1 cellular context compared by ENCODE assay signal in genomic region chr9:34178698-34179527, GRCh38.
A peak's percentile ranks its signal among the peaks of the same experiment; 100 is the strongest.
TF ChIP-seq lines count a peak whose summit lies in the region.

UBAP1 (plus strand) TSS chr9:34179043; CDS start chr9:34220915, 41,872 bp downstream.

TF ChIP-seq in HepG2, 621 proteins besides CTCF, POLR2A, EP300 and RAD21 (continued from another document and continues in another):
- TF ChIP-seq ZBTB7A (CRISPR knock-in tag; IDR thresholded peaks at IDR 0.05) (no peak; the same call in 1 of the 2 replicates), PAWR (CRISPR knock-in tag; IDR thresholded peaks at IDR 0.05; ENCODE audit: borderline replicate concordance) (no peak), BCL6 (CRISPR knock-in tag; IDR thresholded peaks at IDR 0.05) (no peak), BHLHE40 (IDR thresholded peaks at IDR 0.05; ENCODE audit: low read length) (no peak), NCOR1 (IDR thresholded peaks at IDR 0.05; ENCODE audit: borderline replicate concordance, low read length) (peak; percentile 53; the same call in 1 of the 2 replicates), ZNF383 (CRISPR knock-in tag; IDR thresholded peaks at IDR 0.05; ENCODE audit: borderline replicate concordance) (no peak), GZF1 (CRISPR knock-in tag; IDR thresholded peaks at IDR 0.05) (no peak), ATM (IDR thresholded peaks at IDR 0.05; ENCODE audit: borderline replicate concordance) (no peak), RORA (CRISPR knock-in tag; IDR thresholded peaks at IDR 0.05) (no peak), NONO (IDR thresholded peaks at IDR 0.05) (no peak), NONO (CRISPR knock-in tag; conservative IDR thresholded peaks at IDR 0.05) (peak; percentile 79), CC2D1A (CRISPR knock-in tag; IDR thresholded peaks at IDR 0.05) (no peak), KDM6A (CRISPR knock-in tag; IDR thresholded peaks at IDR 0.05; ENCODE audit: low read depth) (no peak), ZNF761 (CRISPR knock-in tag; conservative IDR thresholded peaks at IDR 0.05) (no peak), FIP1L1 (IDR thresholded peaks at IDR 0.05; ENCODE audit: borderline replicate concordance, insufficient read depth, low read depth, low read length) (no peak), MXI1 (IDR thresholded peaks at IDR 0.05; ENCODE audit: borderline replicate concordance, low read depth, low read length) (peak; percentile 62; the same call in 1 of the 3 replicates), SOX6 (IDR thresholded peaks at IDR 0.05) (no peak), SOX6 (CRISPR knock-in tag; IDR thresholded peaks at IDR 0.05) (peak; percentile 30), TCF7 (IDR thresholded peaks at IDR 0.05; ENCODE audit: low read depth) (no peak), MTA1 (CRISPR knock-in tag; IDR thresholded peaks at IDR 0.05; ENCODE audit: borderline replicate concordance) (peak; percentile 66; the same call in 1 of the 2 replicates), THAP9 (CRISPR knock-in tag; IDR thresholded peaks at IDR 0.05; ENCODE audit: borderline replicate concordance) (peak; percentile 79; the same call in 1 of the 2 replicates), ZNF446 (CRISPR knock-in tag; IDR thresholded peaks at IDR 0.05) (no peak), ELK4 (CRISPR knock-in tag; IDR thresholded peaks at IDR 0.05; ENCODE audit: borderline replicate concordance) (no peak), CENPX (CRISPR knock-in tag; IDR thresholded peaks at IDR 0.05) (no peak), ZMAT5 (CRISPR knock-in tag; IDR thresholded peaks at IDR 0.05; ENCODE audit: borderline replicate concordance, low read depth) (no peak), TSC22D2 (CRISPR knock-in tag; IDR thresholded peaks at IDR 0.05; ENCODE audit: borderline replicate concordance) (peak; percentile 82; the same call in 1 of the 2 replicates), ZNF773 (CRISPR knock-in tag; IDR thresholded peaks at IDR 0.05; ENCODE audit: borderline replicate concordance) (no peak), ZNF782 (CRISPR knock-in tag; IDR thresholded peaks at IDR 0.05; ENCODE audit: borderline replicate concordance) (0 out of 2 replicates have a peak, but pooled peaks have one; percentile 45), ZNF615 (CRISPR knock-in tag; IDR thresholded peaks at IDR 0.05; ENCODE audit: borderline replicate concordance) (no peak), FOXM1 (CRISPR knock-in tag; IDR thresholded peaks at IDR 0.05) (no peak), DNMT1 (CRISPR knock-in tag; IDR thresholded peaks at IDR 0.05) (no peak), MLLT10 (CRISPR knock-in tag; IDR thresholded peaks at IDR 0.05) (no peak), ZNF775 (CRISPR knock-in tag; IDR thresholded peaks at IDR 0.05; ENCODE audit: borderline replicate concordance) (0 out of 2 replicates have a peak, but pooled peaks have one; percentile 33), ZNF746 (CRISPR knock-in tag; IDR thresholded peaks at IDR 0.05) (peak; percentile 88), ZNF691 (CRISPR knock-in tag; IDR thresholded peaks at IDR 0.05; ENCODE audit: borderline replicate concordance, low read depth) (no peak), KDM5B (CRISPR knock-in tag; IDR thresholded peaks at IDR 0.05; ENCODE audit: borderline replicate concordance) (peak; percentile 50; the same call in 1 of the 2 replicates), ZNF644 (CRISPR knock-in tag; IDR thresholded peaks at IDR 0.05; ENCODE audit: low read depth) (0 out of 2 replicates have a peak, but pooled peaks have one; percentile 62), SAP130 (CRISPR knock-in tag; IDR thresholded peaks at IDR 0.05; ENCODE audit: low read depth) (peak; percentile 92), ZNF737 (CRISPR knock-in tag; IDR thresholded peaks at IDR 0.05; ENCODE audit: borderline replicate concordance) (no peak), KMT2B (CRISPR knock-in tag; IDR thresholded peaks at IDR 0.05) (peak; percentile 80), ZNF329 (CRISPR knock-in tag; IDR thresholded peaks at IDR 0.05; ENCODE audit: low read depth) (no peak), PTBP1 (IDR thresholded peaks at IDR 0.05; ENCODE audit: low read depth, low read length, poor library complexity, severe bottlenecking) (no peak), MATR3 (CRISPR knock-in tag; IDR thresholded peaks at IDR 0.05) (no peak), IKZF5 (CRISPR knock-in tag; IDR thresholded peaks at IDR 0.05) (no peak; the same call in 1 of the 2 replicates), ZNF224 (CRISPR knock-in tag; IDR thresholded peaks at IDR 0.05) (no peak), TBX2 (CRISPR knock-in tag; IDR thresholded peaks at IDR 0.05; ENCODE audit: borderline replicate concordance) (peak; percentile 68; the same call in 1 of the 2 replicates), MED8 (CRISPR knock-in tag; IDR thresholded peaks at IDR 0.05; ENCODE audit: insufficient replicate concordance) (no peak), ZNF354B (CRISPR knock-in tag; IDR thresholded peaks at IDR 0.05) (no peak), ZMYM4 (CRISPR knock-in tag; IDR thresholded peaks at IDR 0.05) (peak; percentile 78), ZNF121 (CRISPR knock-in tag; IDR thresholded peaks at IDR 0.05) (no peak), KDM2A (CRISPR knock-in tag; IDR thresholded peaks at IDR 0.05; ENCODE audit: borderline replicate concordance, low read depth) (peak; percentile 66; the same call in 1 of the 2 replicates), FOXJ3 (CRISPR knock-in tag; IDR thresholded peaks at IDR 0.05; ENCODE audit: borderline replicate concordance) (peak; percentile 20; the same call in 1 of the 2 replicates), ZNF652 (CRISPR knock-in tag; IDR thresholded peaks at IDR 0.05; ENCODE audit: borderline replicate concordance, low read depth) (no peak; the same call in 1 of the 2 replicates), HMG20B (CRISPR knock-in tag; conservative IDR thresholded peaks at IDR 0.05) (no peak), CBX5 (CRISPR knock-in tag; IDR thresholded peaks at IDR 0.05; ENCODE audit: borderline replicate concordance) (no peak; the same call in 1 of the 2 replicates)
- TF ChIP-seq, protein P1, sequence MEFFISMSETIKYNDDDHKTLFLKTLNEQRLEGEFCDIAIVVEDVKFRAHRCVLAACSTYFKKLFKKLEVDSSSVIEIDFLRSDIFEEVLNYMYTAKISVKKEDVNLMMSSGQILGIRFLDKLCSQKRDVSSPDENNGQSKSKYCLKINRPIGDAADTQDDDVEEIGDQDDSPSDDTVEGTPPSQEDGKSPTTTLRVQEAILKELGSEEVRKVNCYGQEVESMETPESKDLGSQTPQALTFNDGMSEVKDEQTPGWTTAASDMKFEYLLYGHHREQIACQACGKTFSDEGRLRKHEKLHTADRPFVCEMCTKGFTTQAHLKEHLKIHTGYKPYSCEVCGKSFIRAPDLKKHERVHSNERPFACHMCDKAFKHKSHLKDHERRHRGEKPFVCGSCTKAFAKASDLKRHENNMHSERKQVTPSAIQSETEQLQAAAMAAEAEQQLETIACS (CRISPR knock-in tag; IDR thresholded peaks at IDR 0.05), result no peak
- TF ChIP-seq, protein P2, sequence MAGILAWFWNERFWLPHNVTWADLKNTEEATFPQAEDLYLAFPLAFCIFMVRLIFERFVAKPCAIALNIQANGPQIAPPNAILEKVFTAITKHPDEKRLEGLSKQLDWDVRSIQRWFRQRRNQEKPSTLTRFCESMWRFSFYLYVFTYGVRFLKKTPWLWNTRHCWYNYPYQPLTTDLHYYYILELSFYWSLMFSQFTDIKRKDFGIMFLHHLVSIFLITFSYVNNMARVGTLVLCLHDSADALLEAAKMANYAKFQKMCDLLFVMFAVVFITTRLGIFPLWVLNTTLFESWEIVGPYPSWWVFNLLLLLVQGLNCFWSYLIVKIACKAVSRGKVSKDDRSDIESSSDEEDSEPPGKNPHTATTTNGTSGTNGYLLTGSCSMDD (CRISPR knock-in tag; IDR thresholded peaks at IDR 0.05), result no peak
- TF ChIP-seq, protein P3, sequence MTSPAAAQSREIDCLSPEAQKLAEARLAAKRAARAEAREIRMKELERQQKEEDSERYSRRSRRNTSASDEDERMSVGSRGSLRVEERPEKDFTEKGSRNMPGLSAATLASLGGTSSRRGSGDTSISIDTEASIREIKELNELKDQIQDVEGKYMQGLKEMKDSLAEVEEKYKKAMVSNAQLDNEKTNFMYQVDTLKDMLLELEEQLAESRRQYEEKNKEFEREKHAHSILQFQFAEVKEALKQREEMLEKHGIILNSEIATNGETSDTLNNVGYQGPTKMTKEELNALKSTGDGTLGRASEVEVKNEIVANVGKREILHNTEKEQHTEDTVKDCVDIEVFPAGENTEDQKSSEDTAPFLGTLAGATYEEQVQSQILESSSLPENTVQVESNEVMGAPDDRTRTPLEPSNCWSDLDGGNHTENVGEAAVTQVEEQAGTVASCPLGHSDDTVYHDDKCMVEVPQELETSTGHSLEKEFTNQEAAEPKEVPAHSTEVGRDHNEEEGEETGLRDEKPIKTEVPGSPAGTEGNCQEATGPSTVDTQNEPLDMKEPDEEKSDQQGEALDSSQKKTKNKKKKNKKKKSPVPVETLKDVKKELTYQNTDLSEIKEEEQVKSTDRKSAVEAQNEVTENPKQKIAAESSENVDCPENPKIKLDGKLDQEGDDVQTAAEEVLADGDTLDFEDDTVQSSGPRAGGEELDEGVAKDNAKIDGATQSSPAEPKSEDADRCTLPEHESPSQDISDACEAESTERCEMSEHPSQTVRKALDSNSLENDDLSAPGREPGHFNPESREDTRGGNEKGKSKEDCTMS (CRISPR knock-in tag; conservative IDR thresholded peaks at IDR 0.05), result no peak
- TF ChIP-seq, protein P4, sequence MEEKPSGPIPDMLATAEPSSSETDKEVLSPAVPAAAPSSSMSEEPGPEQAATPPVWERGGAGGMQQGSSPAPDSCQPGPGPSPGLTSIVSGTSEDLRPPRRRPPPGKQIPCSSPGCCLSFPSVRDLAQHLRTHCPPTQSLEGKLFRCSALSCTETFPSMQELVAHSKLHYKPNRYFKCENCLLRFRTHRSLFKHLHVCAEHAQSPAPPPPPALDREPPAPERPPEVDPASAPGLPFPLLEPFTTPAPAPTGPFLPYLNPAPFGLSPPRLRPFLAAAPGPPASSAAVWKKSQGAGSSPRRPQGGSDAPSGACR (CRISPR knock-in tag; IDR thresholded peaks at IDR 0.05), result no peak
